In genomic region chr6:146892613-146893401, GRCh38 we compare ENCODE assay signal across 1 cellular context.
TF ChIP-seq lines count a peak whose summit lies in the region.

No MANE protein-coding gene starts in this region.

TF ChIP-seq in K562, 482 proteins besides CTCF, POLR2A, EP300 and RAD21 (continued from another document and continues in another):
- TF ChIP-seq, protein P1, sequence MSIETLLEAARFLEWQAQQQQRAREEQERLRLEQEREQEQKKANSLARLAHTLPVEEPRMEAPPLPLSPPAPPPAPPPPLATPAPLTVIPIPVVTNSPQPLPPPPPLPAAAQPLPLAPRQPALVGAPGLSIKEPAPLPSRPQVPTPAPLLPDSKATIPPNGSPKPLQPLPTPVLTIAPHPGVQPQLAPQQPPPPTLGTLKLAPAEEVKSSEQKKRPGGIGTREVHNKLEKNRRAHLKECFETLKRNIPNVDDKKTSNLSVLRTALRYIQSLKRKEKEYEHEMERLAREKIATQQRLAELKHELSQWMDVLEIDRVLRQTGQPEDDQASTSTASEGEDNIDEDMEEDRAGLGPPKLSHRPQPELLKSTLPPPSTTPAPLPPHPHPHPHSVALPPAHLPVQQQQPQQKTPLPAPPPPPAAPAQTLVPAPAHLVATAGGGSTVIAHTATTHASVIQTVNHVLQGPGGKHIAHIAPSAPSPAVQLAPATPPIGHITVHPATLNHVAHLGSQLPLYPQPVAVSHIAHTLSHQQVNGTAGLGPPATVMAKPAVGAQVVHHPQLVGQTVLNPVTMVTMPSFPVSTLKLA (conservative IDR thresholded peaks at IDR 0.05): peak; percentile 61 to 72; a peak in 3 of 4 replicates
- TF ChIP-seq ZNF780A (CRISPR knock-in tag; IDR thresholded peaks at IDR 0.05) (0 out of 2 replicates have a peak, but pooled peaks have one; percentile 74), ZNF3 (CRISPR knock-in tag; IDR thresholded peaks at IDR 0.05) (peak; percentile 70; the same call in 1 of the 2 replicates), RREB1 (CRISPR knock-in tag; IDR thresholded peaks at IDR 0.05) (0 out of 2 replicates have a peak, but pooled peaks have one; percentile 64), NFRKB (IDR thresholded peaks at IDR 0.05; ENCODE audit: low read depth) (peak; percentile 88), MYBL2 (IDR thresholded peaks at IDR 0.05; ENCODE audit: low read depth) (peak; percentile 17; the same call in 1 of the 2 replicates), MYBL2 (CRISPR knock-in tag; IDR thresholded peaks at IDR 0.05; ENCODE audit: borderline replicate concordance) (no peak), CCNT2 (IDR thresholded peaks at IDR 0.05; ENCODE audit: borderline replicate concordance, extremely low read depth, insufficient read length, low read depth, low read length) (peak; percentile 13), ZNF277 (CRISPR knock-in tag; IDR thresholded peaks at IDR 0.05; ENCODE audit: borderline replicate concordance) (no peak), RNF219 (CRISPR knock-in tag; IDR thresholded peaks at IDR 0.05) (peak; percentile 83; the same call in 1 of the 2 replicates), SRSF1 (IDR thresholded peaks at IDR 0.05; ENCODE audit: low read depth, low read length) (no peak), ZNF592 (IDR thresholded peaks at IDR 0.05) (peak; percentile 94), IRF2 (CRISPR knock-in tag; IDR thresholded peaks at IDR 0.05) (no peak), MTA1 (IDR thresholded peaks at IDR 0.05; ENCODE audit: borderline replicate concordance) (peak; percentile 69; the same call in 1 of the 2 replicates), UBTF (IDR thresholded peaks at IDR 0.05; ENCODE audit: borderline replicate concordance in 1 of 2, low read depth in 2 of 2, low read length in 2 of 2) (peak in 1 of 2 experiments; percentile 85; a peak in 2 of 4 replicates), ZNF639 (CRISPR knock-in tag; conservative IDR thresholded peaks at IDR 0.05 in 1 of 2, IDR thresholded peaks at IDR 0.05 in 1 of 2) (peak in 1 of 2 experiments; percentile 73; a peak in 2 of 4 replicates), ZNF511 (CRISPR knock-in tag; IDR thresholded peaks at IDR 0.05) (no peak)
- TF ChIP-seq, protein P2, sequence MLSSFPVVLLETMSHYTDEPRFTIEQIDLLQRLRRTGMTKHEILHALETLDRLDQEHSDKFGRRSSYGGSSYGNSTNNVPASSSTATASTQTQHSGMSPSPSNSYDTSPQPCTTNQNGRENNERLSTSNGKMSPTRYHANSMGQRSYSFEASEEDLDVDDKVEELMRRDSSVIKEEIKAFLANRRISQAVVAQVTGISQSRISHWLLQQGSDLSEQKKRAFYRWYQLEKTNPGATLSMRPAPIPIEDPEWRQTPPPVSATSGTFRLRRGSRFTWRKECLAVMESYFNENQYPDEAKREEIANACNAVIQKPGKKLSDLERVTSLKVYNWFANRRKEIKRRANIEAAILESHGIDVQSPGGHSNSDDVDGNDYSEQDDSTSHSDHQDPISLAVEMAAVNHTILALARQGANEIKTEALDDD (IDR thresholded peaks at IDR 0.05): peak; percentile 97
- TF ChIP-seq, protein P3, sequence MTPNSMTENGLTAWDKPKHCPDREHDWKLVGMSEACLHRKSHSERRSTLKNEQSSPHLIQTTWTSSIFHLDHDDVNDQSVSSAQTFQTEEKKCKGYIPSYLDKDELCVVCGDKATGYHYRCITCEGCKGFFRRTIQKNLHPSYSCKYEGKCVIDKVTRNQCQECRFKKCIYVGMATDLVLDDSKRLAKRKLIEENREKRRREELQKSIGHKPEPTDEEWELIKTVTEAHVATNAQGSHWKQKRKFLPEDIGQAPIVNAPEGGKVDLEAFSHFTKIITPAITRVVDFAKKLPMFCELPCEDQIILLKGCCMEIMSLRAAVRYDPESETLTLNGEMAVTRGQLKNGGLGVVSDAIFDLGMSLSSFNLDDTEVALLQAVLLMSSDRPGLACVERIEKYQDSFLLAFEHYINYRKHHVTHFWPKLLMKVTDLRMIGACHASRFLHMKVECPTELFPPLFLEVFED (CRISPR knock-in tag; conservative IDR thresholded peaks at IDR 0.05): peak; percentile 3; the same call in 1 of the 2 replicates
